7 cellular contexts compared by ENCODE assay signal in genomic region chr5:41924526-41924871, GRCh38. TPM values are rescaled to one million over a fixed set of nuclear protein-coding genes. Genes with fewer than 3 reads are reported as not detected.
DNase-seq lines count a peak whose midpoint lies in the region; ATAC-seq lines count a peak whose summit lies in the region.

No MANE protein-coding gene starts in this region.

- H3K27me3 ChIP-seq in HUES6 (ENCODE audit: control insufficient read depth, insufficient read depth, low read length): no peaks in the 10 kb centered on the region
- peaks cover 8% of the 10 kb centered on the region for H3K27me3 ChIP-seq in iPS-20b (ENCODE audit: insufficient read depth, low read length)

- H3K4me1 ChIP-seq in HUES6 (ENCODE audit: control insufficient read depth, insufficient read depth, low read length) (peaks cover 6% of the 10 kb centered on the region; the same call in 1 of the 2 replicates), iPS-20b (ENCODE audit: insufficient read depth, low read length) (peaks cover 3% of the 10 kb centered on the region; the same call in 1 of the 2 replicates)

- H3K9me3 ChIP-seq in HUES6 (ENCODE audit: control insufficient read depth, insufficient read depth, low read depth, low read length) (no peaks in the 10 kb centered on the region), iPS-20b (ENCODE audit: insufficient read depth, low read depth, low read length) (no peaks in the 10 kb centered on the region)

- peak overlapping the region; percentile 83 for H3K9ac ChIP-seq in HUES6 (ENCODE audit: low read length)
- H3K9ac ChIP-seq in iPS-20b (ENCODE audit: low read depth, low read length): peak overlapping the region; percentile 77; the same call in 1 of the 2 replicates

- peaks cover 10% of the 10 kb centered on the region for H3K36me3 ChIP-seq in HUES6 (ENCODE audit: control insufficient read depth, insufficient read depth, low read length)
- H3K36me3 ChIP-seq in iPS-20b (ENCODE audit: insufficient read depth, low read depth, low read length): peaks cover 23% of the 10 kb centered on the region

- no peak for DNase-seq in activated naive CD4-positive, alpha-beta T cell treated with anti-CD3 and anti-CD28 coated beads, Interleukin-2, amount 50 U/mL, for 72 hours (ENCODE audit: low spot score in 2 of 2)
- DNase-seq in substantia nigra (lab: John Stamatoyannopoulos, UW): no peak
- no peak for DNase-seq in ureter (ENCODE audit: low spot score)
- no peak for DNase-seq in activated CD4-positive, CD25-positive, alpha-beta regulatory T cell treated with anti-CD3 and anti-CD28 coated beads, Interleukin-2, amount 50 U/mL, for 72 hours

- no peaks in the 10 kb centered on the region for H3K9me3 Mint-ChIP-seq in activated naive CD4-positive, alpha-beta T cell treated with anti-CD3 and anti-CD28 coated beads, Interleukin-2, amount 50 U/mL, for 72 hours

- H3K36me3 Mint-ChIP-seq in activated naive CD4-positive, alpha-beta T cell treated with anti-CD3 and anti-CD28 coated beads, Interleukin-2, amount 50 U/mL, for 72 hours: peaks cover 0 to 9% of the 10 kb centered on the region in 2 donors

- no peak overlapping the region for H3K27ac ChIP-seq in HUES6 (ENCODE audit: low read depth, low read length)
- no peak overlapping the region for H3K27ac ChIP-seq in iPS-20b (ENCODE audit: low read length)
- peak overlapping the region; percentile 78 for H3K27ac ChIP-seq in substantia nigra (ENCODE audit: low read depth, low read length, poor library complexity, severe bottlenecking)

- no peak for ATAC-seq in activated naive CD4-positive, alpha-beta T cell treated with anti-CD3 and anti-CD28 coated beads, Interleukin-2, amount 50 U/mL, for 72 hours
- ATAC-seq in HG02759 (IDR thresholded peaks at IDR 0.05; ENCODE audit: unreplicated experiment): no peak

- peak overlapping the region; percentile 97 to 100 for H3K27ac Mint-ChIP-seq in activated naive CD4-positive, alpha-beta T cell treated with anti-CD3 and anti-CD28 coated beads, Interleukin-2, amount 50 U/mL, for 72 hours

- peak overlapping the region; percentile 67 for H3K4me3 ChIP-seq in HUES6 (ENCODE audit: low read depth, low read length)
- H3K4me3 ChIP-seq in iPS-20b (ENCODE audit: low read length): peak overlapping the region; percentile 83

RNA-seq across cellular contexts. Expression of gene FBXO4, which starts 0.6 kb away (rescaled TPM):
- 10 to 100 TPM in 1 of 2 donors, 1 to 10 TPM in 1; 3.8 to 21.0 TPM for total RNA-seq in activated naive CD4-positive, alpha-beta T cell treated with anti-CD3 and anti-CD28 coated beads, Interleukin-2, amount 50 U/mL, for 72 hours
- 16.2 TPM for total RNA-seq in ureter

RNA-seq across cellular contexts. Expression of gene RIMOC1, which starts 20.4 kb away (rescaled TPM):
- total RNA-seq in activated naive CD4-positive, alpha-beta T cell treated with anti-CD3 and anti-CD28 coated beads, Interleukin-2, amount 50 U/mL, for 72 hours: 10 to 100 TPM; 23.6 to 37.6 TPM
- 33.0 TPM for total RNA-seq in ureter

RNA-seq across cellular contexts. Expression of gene OXCT1, which starts 54.3 kb away (rescaled TPM):
- 10 to 100 TPM; 74.5 to 85.5 TPM for total RNA-seq in activated naive CD4-positive, alpha-beta T cell treated with anti-CD3 and anti-CD28 coated beads, Interleukin-2, amount 50 U/mL, for 72 hours
- total RNA-seq in ureter: 18.2 TPM
